Comparison of ENCODE assay signal across 8 cellular contexts in genomic region chr2:127479219-127479825, GRCh38. TPM values are rescaled to one million over a fixed set of nuclear protein-coding genes. Genes with fewer than 3 reads are reported as not detected.
DNase-seq lines count a peak whose midpoint lies in the region; ATAC-seq, FAIRE-seq and TF ChIP-seq lines count a peak whose summit lies in the region.

No MANE protein-coding gene starts in this region.

- H3K23ac ChIP-seq in IMR-90 (ENCODE audit: low read depth, low read length), result no peak overlapping the region

- H4K20me1 ChIP-seq in IMR-90 (ENCODE audit: insufficient read depth, low read length) (no peaks in the 10 kb centered on the region; the same call in 1 of the 2 replicates), OCI-LY7 (ENCODE audit: insufficient read depth, low read length) (0 out of 2 replicates have a peak, but pooled peaks cover 4% of the 10 kb centered on the region)

- no peak overlapping the region for H4K8ac ChIP-seq in IMR-90 (ENCODE audit: low read depth in 2 of 2, low read length in 2 of 2)

- in situ Hi-C loops in IMR-90 (cut with MboI; ENCODE audit: low sequenced_read_pairs), result loop anchor here (5.0 kb wide), 1 partner anchor 157 kb away; no protein-coding TSS in a partner anchor

- H3K79me1 ChIP-seq in IMR-90 (ENCODE audit: low read depth in 1 of 2, low read length in 2 of 2), result peaks cover 11 to 13% of the 10 kb centered on the region in 2 experiments; a peak in 2 of 4 replicates

- no peak overlapping the region for H3K14ac ChIP-seq in IMR-90 (replicated peaks; ENCODE audit: low read depth, low read length)

- peaks cover 29% of the 10 kb centered on the region for H3K36me3 ChIP-seq in IMR-90 (ENCODE audit: control insufficient read depth, insufficient read depth, low read length)
- peaks cover 55% of the 10 kb centered on the region for H3K36me3 ChIP-seq in OCI-LY7 (ENCODE audit: insufficient read depth, low read length)

- H3K27ac ChIP-seq in IMR-90 (ENCODE audit: insufficient read depth, low read length), result no peak overlapping the region
- H3K27ac ChIP-seq in OCI-LY7 (ENCODE audit: low read depth, low read length, poor library complexity, severe bottlenecking), result no peak overlapping the region

- no peaks in the 10 kb centered on the region for H3K9me2 ChIP-seq in OCI-LY7 (ENCODE audit: insufficient read depth, low read length)

- H3K79me2 ChIP-seq in OCI-LY7 (ENCODE audit: insufficient read depth, low read depth, low read length), result no peaks in the 10 kb centered on the region

- peaks cover 4% of the 10 kb centered on the region for H3K4me1 Mint-ChIP-seq in memory B cell

- H3K4ac ChIP-seq in IMR-90 (ENCODE audit: low read depth, low read length), result no peak overlapping the region

- H3K4me3 ChIP-seq in IMR-90 (ENCODE audit: insufficient read depth, low read depth, low read length) (no peak overlapping the region), OCI-LY7 (ENCODE audit: low read depth, low read length, poor library complexity, severe bottlenecking) (no peak overlapping the region)

- WGBS in IMR-90 (ENCODE audit: extremely low coverage in 2 of 2, insufficient read length in 1 of 2), 2 experiments, result no CpG with 5 or more reads among the region's 5 CpGs

- H4K91ac ChIP-seq in IMR-90 (ENCODE audit: insufficient read depth, low read depth, low read length), result no peak overlapping the region

- no peak overlapping the region for H2BK5ac ChIP-seq in IMR-90 (ENCODE audit: low read depth, low read length, poor library complexity, severe bottlenecking)

- no peak overlapping the region for H2AK9ac ChIP-seq in IMR-90 (replicated peaks; ENCODE audit: low read depth, low read length, poor library complexity)

- dilution Hi-C loops in IMR-90 (cut with HindIII; ENCODE audit: low sequenced_read_pairs, unreplicated experiment), result no loop called here

- peak; percentile 87 for TF ChIP-seq RAD21 in IMR-90 (IDR thresholded peaks at IDR 0.05; ENCODE audit: low read length)

- peak; percentile 72 for TF ChIP-seq CTCF in IMR-90 (conservative IDR thresholded peaks at IDR 0.05; ENCODE audit: low read depth, low read length)
- peak; percentile 95 for TF ChIP-seq CTCF in OCI-LY7 (conservative IDR thresholded peaks at IDR 0.05; ENCODE audit: low read length)

- H2BK120ac ChIP-seq in IMR-90 (ENCODE audit: low read depth, low read length), result no peak overlapping the region

- peaks cover 18% of the 10 kb centered on the region for H3K36me3 Mint-ChIP-seq in memory B cell

- TF ChIP-seq POLR2A in IMR-90 (IDR thresholded peaks at IDR 0.05; ENCODE audit: low read depth, low read length), result no peak

- H2BK15ac ChIP-seq in IMR-90 (ENCODE audit: low read depth, low read length), result no peak overlapping the region

- no peak overlapping the region for H3K9ac ChIP-seq in IMR-90 (ENCODE audit: low read depth, low read length)

- peaks cover 7% of the 10 kb centered on the region for H3K9me3 Mint-ChIP-seq in memory B cell

- intact Hi-C loops in IMR-90 (cut with micrococcal nuclease), result loop anchor here (1.0 to 10.0 kb wide), 4 partner anchors 95 to 415 kb away; partner anchors contain the start of gene MAP3K2
- intact Hi-C loops in OCI-LY7 (cut with micrococcal nuclease; ENCODE audit: unreplicated experiment), result loop anchor here (1.0 to 2.0 kb wide), 2 partner anchors 155 to 282 kb away; no protein-coding TSS in a partner anchor

- FAIRE-seq in G401.6 (lab: Jason Lieb, UNC), result peak; percentile 98

- no peak overlapping the region for H4K5ac ChIP-seq in IMR-90 (ENCODE audit: low read depth, low read length)

- no peaks in the 10 kb centered on the region for H3K27me3 ChIP-seq in IMR-90 (ENCODE audit: control insufficient read depth, insufficient read depth, low read length)

- H3K4me2 ChIP-seq in IMR-90 (ENCODE audit: low read depth, low read length), result no peak overlapping the region
- no peak overlapping the region for H3K4me2 ChIP-seq in OCI-LY7 (ENCODE audit: low read length)

- no peak overlapping the region for H3K27ac Mint-ChIP-seq in memory B cell

- H3K4me3 Mint-ChIP-seq in memory B cell, result no peak overlapping the region

- no peak overlapping the region for H3K18ac ChIP-seq in IMR-90 (ENCODE audit: low read depth, low read length)

- CTCF ChIA-PET in IMR-90 (lab: Yijun Ruan, JAX), result interaction anchor here (0.6 to 2.5 kb wide), 7 partner anchors 10 to 894 kb away, joined by 3 to 15 read pairs (median 5); no protein-coding TSS in a partner anchor
- CTCF ChIA-PET in OCI-LY7 (lab: Charles Lee; ENCODE audit: unreplicated experiment), result interaction anchor here (0.9 to 1.1 kb wide), 3 partner anchors 11 to 282 kb away, joined by 3 read pairs; no protein-coding TSS in a partner anchor

- POLR2A ChIA-PET in IMR-90 (lab: Charles Lee; ENCODE audit: unreplicated experiment) (no interaction called here), OCI-LY7 (lab: Charles Lee) (interaction anchor here (0.9 to 1.8 kb wide), 5 partner anchors 8 to 155 kb away, joined by 3 to 8 read pairs (median 5); no protein-coding TSS in a partner anchor)

- no peak overlapping the region for H3K56ac ChIP-seq in IMR-90 (ENCODE audit: extremely low read depth, insufficient read depth, low read length)

- ATAC-seq in IMR-90 (ENCODE audit: low read depth), result peak; percentile 80
- ATAC-seq in memory B cell (ENCODE audit: low read depth), result peak; percentile 66
- no peak for ATAC-seq in GM18858 (IDR thresholded peaks at IDR 0.05; ENCODE audit: unreplicated experiment)

- H2AFZ ChIP-seq in IMR-90 (replicated peaks; ENCODE audit: low read length, poor library complexity) (no peak overlapping the region), OCI-LY7 (ENCODE audit: low read length) (no peak overlapping the region)

- H3K9me1 ChIP-seq in IMR-90 (ENCODE audit: insufficient read depth, low read length), result peaks cover 4% of the 10 kb centered on the region; the same call in 1 of the 2 replicates

- H3K4me1 ChIP-seq in IMR-90 (ENCODE audit: control insufficient read depth, insufficient read depth, low read length) (no peaks in the 10 kb centered on the region), OCI-LY7 (ENCODE audit: insufficient read depth, low read length, poor library complexity, severe bottlenecking) (no peaks in the 10 kb centered on the region)

- BruUV-seq in IMR-90 (replicated peaks; lab: Mats Ljungman, UMichigan) (no TSS peak), OCI-LY7 (replicated peaks; lab: Mats Ljungman, UMichigan) (TSS peak; percentile 16)

- DNase-seq in IMR-90 (peak; percentile 73), OCI-LY7 (ENCODE audit: low spot score) (peak; percentile 71), dermis blood vessel endothelial cell (peak; percentile 81), memory B cell (ENCODE audit: low spot score in 2 of 2) (peak in 1 of 2 donors; percentile 43)
- DNase-seq in stimulated activated CD4-positive, alpha-beta T cell treated with anti-CD3 and anti-CD28 coated beads, Interleukin-1b, Interleukin-23, amount 100 ng/mL, for 48 hours, result no peak
- no peak for DNase-seq in activated T-cell treated with anti-CD3 and anti-CD28 coated beads, Interleukin-2, amount 50 U/mL, for 48 hours

- H3K9me3 ChIP-seq in IMR-90 (ENCODE audit: control insufficient read depth, insufficient read depth, low read length) (no peaks in the 10 kb centered on the region), OCI-LY7 (ENCODE audit: low read length) (peaks cover 13% of the 10 kb centered on the region)

- no peak overlapping the region for H2BK20ac ChIP-seq in IMR-90 (ENCODE audit: low read depth, low read length)

- no peak overlapping the region for H2AK5ac ChIP-seq in IMR-90 (ENCODE audit: low read depth, low read length)

- H3K27me3 Mint-ChIP-seq in memory B cell, result no peaks in the 10 kb centered on the region

TF ChIP-seq in IMR-90, 13 proteins besides CTCF, POLR2A, EP300 and RAD21:
- TF ChIP-seq RCOR1 (IDR thresholded peaks at IDR 0.05; ENCODE audit: insufficient replicate concordance, low read length) (no peak), MAFK (IDR thresholded peaks at IDR 0.05; ENCODE audit: low read depth, low read length) (no peak), USF2 (IDR thresholded peaks at IDR 0.05; ENCODE audit: low read depth, low read length) (no peak), NFE2L2 (IDR thresholded peaks at IDR 0.05; ENCODE audit: low read depth, low read length) (no peak), SMC3 (IDR thresholded peaks at IDR 0.05; ENCODE audit: low read depth, low read length) (peak; percentile 91), CEBPB (IDR thresholded peaks at IDR 0.05; ENCODE audit: low read depth, low read length) (no peak), FOS (IDR thresholded peaks at IDR 0.05; ENCODE audit: low read depth, low read length) (no peak), RFX5 (IDR thresholded peaks at IDR 0.05; ENCODE audit: low read depth, low read length) (no peak)

RNA-seq across cellular contexts. Expression of gene IWS1, which starts 47.0 kb away (rescaled TPM):
- total RNA-seq in IMR-90 (2012; rRNA removed) (50.0 and 52.5 TPM in 2 replicates), OCI-LY7 (2022) (56.5 and 56.9 TPM in 2 replicates), dermis blood vessel endothelial cell (42.8 and 53.1 TPM in 2 replicates)
- 31.0 and 31.5 TPM in 2 replicates for polyA plus RNA-seq in IMR-90 (2012; rRNA removed)
- polyA plus RNA-seq in IMR-90 (2012; cell fraction: cytosol; rRNA removed), result 10.2 and 17.5 TPM in 2 replicates
- polyA plus RNA-seq in IMR-90 (2012; cell fraction: nucleus; rRNA removed; ENCODE audit: low replicate concordance), result 7.8 and 24.1 TPM in 2 replicates
- total RNA-seq in OCI-LY7 (2014; rRNA removed; shearing (Covaris generic)), result 49.2 and 70.4 TPM in 2 replicates

RNA-seq across cellular contexts. Expression of gene MYO7B, which starts 56.2 kb away (rescaled TPM):
- total RNA-seq in IMR-90 (2012; rRNA removed) (0.18 and 0.28 TPM in 2 replicates), OCI-LY7 (2022) (3.3 and 3.7 TPM in 2 replicates), dermis blood vessel endothelial cell (0.09 TPM in 1 of 2 replicates, not detected in the other)
- 0.46 and 0.55 TPM in 2 replicates for polyA plus RNA-seq in IMR-90 (2012; rRNA removed)
- 0.14 and 0.17 TPM in 2 replicates for polyA plus RNA-seq in IMR-90 (2012; cell fraction: cytosol; rRNA removed)
- 0.49 and 1.3 TPM in 2 replicates for polyA plus RNA-seq in IMR-90 (2012; cell fraction: nucleus; rRNA removed; ENCODE audit: low replicate concordance)
- total RNA-seq in OCI-LY7 (2014; rRNA removed; shearing (Covaris generic)), result not detected in 2 replicates

Comparison
In these comparisons a context has a peak if more than half of its experiments do, and no peak if none do; other contexts are left out.
1. DNase-seq: peak in IMR-90 (single experiment), OCI-LY7 (single experiment) and dermis blood vessel endothelial cell (single experiment); none in stimulated activated CD4-positive, alpha-beta T cell treated with anti-CD3 and anti-CD28 coated beads, Interleukin-1b, Interleukin-23, amount 100 ng/mL, for 48 hours (single experiment) and activated T-cell treated with anti-CD3 and anti-CD28 coated beads, Interleukin-2, amount 50 U/mL, for 48 hours (0 of 2).